Comparison of ENCODE assay signal across 2 cellular contexts in the genomic region with DNA sequence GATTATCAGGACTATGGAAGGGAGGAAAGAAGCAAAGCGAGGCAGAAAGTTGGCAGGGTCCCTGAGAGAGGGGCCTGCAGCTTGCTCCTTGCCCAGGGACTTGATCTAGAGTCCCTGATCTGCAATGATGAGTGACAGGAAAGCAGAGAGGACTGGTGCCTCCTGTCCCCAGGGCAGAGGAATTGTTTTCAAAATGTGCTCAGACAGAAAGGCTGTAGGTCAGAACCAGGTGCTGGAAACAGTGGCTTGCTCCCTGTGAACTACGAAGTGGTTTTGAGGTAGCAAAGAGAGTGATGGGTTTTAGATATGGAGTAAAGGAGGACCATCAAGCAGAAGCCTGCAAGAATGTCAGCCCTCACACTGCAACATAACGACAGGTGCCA.
TF ChIP-seq lines count a peak whose summit lies in the region.

No MANE protein-coding gene starts in this region.

TF ChIP-seq in HepG2, 621 proteins besides CTCF, POLR2A, EP300 and RAD21 (continues in another document):
- TF ChIP-seq, protein P1, sequence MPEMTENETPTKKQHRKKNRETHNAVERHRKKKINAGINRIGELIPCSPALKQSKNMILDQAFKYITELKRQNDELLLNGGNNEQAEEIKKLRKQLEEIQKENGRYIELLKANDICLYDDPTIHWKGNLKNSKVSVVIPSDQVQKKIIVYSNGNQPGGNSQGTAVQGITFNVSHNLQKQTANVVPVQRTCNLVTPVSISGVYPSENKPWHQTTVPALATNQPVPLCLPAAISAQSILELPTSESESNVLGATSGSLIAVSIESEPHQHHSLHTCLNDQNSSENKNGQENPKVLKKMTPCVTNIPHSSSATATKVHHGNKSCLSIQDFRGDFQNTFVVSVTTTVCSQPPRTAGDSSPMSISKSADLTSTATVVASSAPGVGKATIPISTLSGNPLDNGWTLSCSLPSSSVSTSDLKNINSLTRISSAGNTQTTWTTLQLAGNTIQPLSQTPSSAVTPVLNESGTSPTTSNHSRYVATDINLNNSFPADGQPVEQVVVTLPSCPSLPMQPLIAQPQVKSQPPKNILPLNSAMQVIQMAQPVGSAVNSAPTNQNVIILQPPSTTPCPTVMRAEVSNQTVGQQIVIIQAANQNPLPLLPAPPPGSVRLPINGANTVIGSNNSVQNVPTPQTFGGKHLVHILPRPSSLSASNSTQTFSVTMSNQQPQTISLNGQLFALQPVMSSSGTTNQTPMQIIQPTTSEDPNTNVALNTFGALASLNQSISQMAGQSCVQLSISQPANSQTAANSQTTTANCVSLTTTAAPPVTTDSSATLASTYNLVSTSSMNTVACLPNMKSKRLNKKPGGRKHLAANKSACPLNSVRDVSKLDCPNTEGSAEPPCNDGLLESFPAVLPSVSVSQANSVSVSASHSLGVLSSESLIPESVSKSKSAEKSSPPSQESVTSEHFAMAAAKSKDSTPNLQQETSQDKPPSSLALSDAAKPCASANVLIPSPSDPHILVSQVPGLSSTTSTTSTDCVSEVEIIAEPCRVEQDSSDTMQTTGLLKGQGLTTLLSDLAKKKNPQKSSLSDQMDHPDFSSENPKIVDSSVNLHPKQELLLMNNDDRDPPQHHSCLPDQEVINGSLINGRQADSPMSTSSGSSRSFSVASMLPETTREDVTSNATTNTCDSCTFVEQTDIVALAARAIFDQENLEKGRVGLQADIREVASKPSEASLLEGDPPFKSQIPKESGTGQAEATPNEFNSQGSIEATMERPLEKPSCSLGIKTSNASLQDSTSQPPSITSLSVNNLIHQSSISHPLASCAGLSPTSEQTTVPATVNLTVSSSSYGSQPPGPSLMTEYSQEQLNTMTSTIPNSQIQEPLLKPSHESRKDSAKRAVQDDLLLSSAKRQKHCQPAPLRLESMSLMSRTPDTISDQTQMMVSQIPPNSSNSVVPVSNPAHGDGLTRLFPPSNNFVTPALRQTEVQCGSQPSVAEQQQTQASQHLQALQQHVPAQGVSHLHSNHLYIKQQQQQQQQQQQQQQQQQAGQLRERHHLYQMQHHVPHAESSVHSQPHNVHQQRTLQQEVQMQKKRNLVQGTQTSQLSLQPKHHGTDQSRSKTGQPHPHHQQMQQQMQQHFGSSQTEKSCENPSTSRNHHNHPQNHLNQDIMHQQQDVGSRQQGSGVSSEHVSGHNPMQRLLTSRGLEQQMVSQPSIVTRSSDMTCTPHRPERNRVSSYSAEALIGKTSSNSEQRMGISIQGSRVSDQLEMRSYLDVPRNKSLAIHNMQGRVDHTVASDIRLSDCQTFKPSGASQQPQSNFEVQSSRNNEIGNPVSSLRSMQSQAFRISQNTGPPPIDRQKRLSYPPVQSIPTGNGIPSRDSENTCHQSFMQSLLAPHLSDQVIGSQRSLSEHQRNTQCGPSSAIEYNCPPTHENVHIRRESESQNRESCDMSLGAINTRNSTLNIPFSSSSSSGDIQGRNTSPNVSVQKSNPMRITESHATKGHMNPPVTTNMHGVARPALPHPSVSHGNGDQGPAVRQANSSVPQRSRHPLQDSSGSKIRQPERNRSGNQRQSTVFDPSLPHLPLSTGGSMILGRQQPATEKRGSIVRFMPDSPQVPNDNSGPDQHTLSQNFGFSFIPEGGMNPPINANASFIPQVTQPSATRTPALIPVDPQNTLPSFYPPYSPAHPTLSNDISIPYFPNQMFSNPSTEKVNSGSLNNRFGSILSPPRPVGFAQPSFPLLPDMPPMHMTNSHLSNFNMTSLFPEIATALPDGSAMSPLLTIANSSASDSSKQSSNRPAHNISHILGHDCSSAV (CRISPR knock-in tag; IDR thresholded peaks at IDR 0.05; ENCODE audit: borderline replicate concordance), result no peak
- TF ChIP-seq ZNF552 (CRISPR knock-in tag; IDR thresholded peaks at IDR 0.05; ENCODE audit: borderline replicate concordance), result no peak
- TF ChIP-seq, protein P2, sequence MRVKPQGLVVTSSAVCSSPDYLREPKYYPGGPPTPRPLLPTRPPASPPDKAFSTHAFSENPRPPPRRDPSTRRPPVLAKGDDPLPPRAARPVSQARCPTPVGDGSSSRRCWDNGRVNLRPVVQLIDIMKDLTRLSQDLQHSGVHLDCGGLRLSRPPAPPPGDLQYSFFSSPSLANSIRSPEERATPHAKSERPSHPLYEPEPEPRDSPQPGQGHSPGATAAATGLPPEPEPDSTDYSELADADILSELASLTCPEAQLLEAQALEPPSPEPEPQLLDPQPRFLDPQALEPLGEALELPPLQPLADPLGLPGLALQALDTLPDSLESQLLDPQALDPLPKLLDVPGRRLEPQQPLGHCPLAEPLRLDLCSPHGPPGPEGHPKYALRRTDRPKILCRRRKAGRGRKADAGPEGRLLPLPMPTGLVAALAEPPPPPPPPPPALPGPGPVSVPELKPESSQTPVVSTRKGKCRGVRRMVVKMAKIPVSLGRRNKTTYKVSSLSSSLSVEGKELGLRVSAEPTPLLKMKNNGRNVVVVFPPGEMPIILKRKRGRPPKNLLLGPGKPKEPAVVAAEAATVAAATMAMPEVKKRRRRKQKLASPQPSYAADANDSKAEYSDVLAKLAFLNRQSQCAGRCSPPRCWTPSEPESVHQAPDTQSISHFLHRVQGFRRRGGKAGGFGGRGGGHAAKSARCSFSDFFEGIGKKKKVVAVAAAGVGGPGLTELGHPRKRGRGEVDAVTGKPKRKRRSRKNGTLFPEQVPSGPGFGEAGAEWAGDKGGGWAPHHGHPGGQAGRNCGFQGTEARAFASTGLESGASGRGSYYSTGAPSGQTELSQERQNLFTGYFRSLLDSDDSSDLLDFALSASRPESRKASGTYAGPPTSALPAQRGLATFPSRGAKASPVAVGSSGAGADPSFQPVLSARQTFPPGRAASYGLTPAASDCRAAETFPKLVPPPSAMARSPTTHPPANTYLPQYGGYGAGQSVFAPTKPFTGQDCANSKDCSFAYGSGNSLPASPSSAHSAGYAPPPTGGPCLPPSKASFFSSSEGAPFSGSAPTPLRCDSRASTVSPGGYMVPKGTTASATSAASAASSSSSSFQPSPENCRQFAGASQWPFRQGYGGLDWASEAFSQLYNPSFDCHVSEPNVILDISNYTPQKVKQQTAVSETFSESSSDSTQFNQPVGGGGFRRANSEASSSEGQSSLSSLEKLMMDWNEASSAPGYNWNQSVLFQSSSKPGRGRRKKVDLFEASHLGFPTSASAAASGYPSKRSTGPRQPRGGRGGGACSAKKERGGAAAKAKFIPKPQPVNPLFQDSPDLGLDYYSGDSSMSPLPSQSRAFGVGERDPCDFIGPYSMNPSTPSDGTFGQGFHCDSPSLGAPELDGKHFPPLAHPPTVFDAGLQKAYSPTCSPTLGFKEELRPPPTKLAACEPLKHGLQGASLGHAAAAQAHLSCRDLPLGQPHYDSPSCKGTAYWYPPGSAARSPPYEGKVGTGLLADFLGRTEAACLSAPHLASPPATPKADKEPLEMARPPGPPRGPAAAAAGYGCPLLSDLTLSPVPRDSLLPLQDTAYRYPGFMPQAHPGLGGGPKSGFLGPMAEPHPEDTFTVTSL (CRISPR knock-in tag; IDR thresholded peaks at IDR 0.05; ENCODE audit: borderline replicate concordance), result no peak
- TF ChIP-seq ZNF282 (IDR thresholded peaks at IDR 0.05; ENCODE audit: partially characterized antibody), result no peak
- TF ChIP-seq ZNF468 (CRISPR knock-in tag; IDR thresholded peaks at IDR 0.05), result no peak
- no peak for TF ChIP-seq GTF2F1 (IDR thresholded peaks at IDR 0.05; ENCODE audit: low read length)
- no peak for TF ChIP-seq MXD3 (CRISPR knock-in tag; IDR thresholded peaks at IDR 0.05)
- no peak for TF ChIP-seq ZNF776 (CRISPR knock-in tag; IDR thresholded peaks at IDR 0.05)
- TF ChIP-seq ZNF660 (CRISPR knock-in tag; IDR thresholded peaks at IDR 0.05; ENCODE audit: borderline replicate concordance, low read depth), result no peak

TF ChIP-seq in SK-N-SH treated with all-trans-retinoic acid at 6 μM for 48 hours, 23 proteins besides CTCF, POLR2A, EP300 and RAD21 (continued from another document):
- TF ChIP-seq POU6F1 (CRISPR knock-in tag; IDR thresholded peaks at IDR 0.05; ENCODE audit: borderline replicate concordance, low read depth) (no peak), ESRRG (CRISPR knock-in tag; IDR thresholded peaks at IDR 0.05) (no peak), OSR1 (CRISPR knock-in tag; IDR thresholded peaks at IDR 0.05) (no peak), RARB (CRISPR knock-in tag; IDR thresholded peaks at IDR 0.05) (no peak), CSDC2 (CRISPR knock-in tag; IDR thresholded peaks at IDR 0.05) (no peak), ZNF565 (CRISPR knock-in tag; conservative IDR thresholded peaks at IDR 0.05; ENCODE audit: low read depth) (no peak), ZFP30 (CRISPR knock-in tag; IDR thresholded peaks at IDR 0.05) (no peak), ZC3H10 (CRISPR knock-in tag; IDR thresholded peaks at IDR 0.05) (no peak), BACH2 (CRISPR knock-in tag; IDR thresholded peaks at IDR 0.05; ENCODE audit: borderline replicate concordance) (no peak), ZFP3 (CRISPR knock-in tag; IDR thresholded peaks at IDR 0.05) (no peak), GLIS3 (CRISPR knock-in tag; IDR thresholded peaks at IDR 0.05) (no peak), TOX (CRISPR knock-in tag; IDR thresholded peaks at IDR 0.05; ENCODE audit: borderline replicate concordance) (no peak), TCF4 (CRISPR knock-in tag; IDR thresholded peaks at IDR 0.05; ENCODE audit: borderline replicate concordance) (no peak), PPARA (CRISPR knock-in tag; IDR thresholded peaks at IDR 0.05; ENCODE audit: borderline replicate concordance) (no peak), ISL1 (CRISPR knock-in tag; IDR thresholded peaks at IDR 0.05) (no peak)
- TF ChIP-seq, protein P3, sequence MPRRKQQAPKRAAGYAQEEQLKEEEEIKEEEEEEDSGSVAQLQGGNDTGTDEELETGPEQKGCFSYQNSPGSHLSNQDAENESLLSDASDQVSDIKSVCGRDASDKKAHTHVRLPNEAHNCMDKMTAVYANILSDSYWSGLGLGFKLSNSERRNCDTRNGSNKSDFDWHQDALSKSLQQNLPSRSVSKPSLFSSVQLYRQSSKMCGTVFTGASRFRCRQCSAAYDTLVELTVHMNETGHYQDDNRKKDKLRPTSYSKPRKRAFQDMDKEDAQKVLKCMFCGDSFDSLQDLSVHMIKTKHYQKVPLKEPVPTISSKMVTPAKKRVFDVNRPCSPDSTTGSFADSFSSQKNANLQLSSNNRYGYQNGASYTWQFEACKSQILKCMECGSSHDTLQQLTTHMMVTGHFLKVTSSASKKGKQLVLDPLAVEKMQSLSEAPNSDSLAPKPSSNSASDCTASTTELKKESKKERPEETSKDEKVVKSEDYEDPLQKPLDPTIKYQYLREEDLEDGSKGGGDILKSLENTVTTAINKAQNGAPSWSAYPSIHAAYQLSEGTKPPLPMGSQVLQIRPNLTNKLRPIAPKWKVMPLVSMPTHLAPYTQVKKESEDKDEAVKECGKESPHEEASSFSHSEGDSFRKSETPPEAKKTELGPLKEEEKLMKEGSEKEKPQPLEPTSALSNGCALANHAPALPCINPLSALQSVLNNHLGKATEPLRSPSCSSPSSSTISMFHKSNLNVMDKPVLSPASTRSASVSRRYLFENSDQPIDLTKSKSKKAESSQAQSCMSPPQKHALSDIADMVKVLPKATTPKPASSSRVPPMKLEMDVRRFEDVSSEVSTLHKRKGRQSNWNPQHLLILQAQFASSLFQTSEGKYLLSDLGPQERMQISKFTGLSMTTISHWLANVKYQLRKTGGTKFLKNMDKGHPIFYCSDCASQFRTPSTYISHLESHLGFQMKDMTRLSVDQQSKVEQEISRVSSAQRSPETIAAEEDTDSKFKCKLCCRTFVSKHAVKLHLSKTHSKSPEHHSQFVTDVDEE (CRISPR knock-in tag; IDR thresholded peaks at IDR 0.05), result no peak
